8 cellular contexts compared by ENCODE assay signal in the genomic region with DNA sequence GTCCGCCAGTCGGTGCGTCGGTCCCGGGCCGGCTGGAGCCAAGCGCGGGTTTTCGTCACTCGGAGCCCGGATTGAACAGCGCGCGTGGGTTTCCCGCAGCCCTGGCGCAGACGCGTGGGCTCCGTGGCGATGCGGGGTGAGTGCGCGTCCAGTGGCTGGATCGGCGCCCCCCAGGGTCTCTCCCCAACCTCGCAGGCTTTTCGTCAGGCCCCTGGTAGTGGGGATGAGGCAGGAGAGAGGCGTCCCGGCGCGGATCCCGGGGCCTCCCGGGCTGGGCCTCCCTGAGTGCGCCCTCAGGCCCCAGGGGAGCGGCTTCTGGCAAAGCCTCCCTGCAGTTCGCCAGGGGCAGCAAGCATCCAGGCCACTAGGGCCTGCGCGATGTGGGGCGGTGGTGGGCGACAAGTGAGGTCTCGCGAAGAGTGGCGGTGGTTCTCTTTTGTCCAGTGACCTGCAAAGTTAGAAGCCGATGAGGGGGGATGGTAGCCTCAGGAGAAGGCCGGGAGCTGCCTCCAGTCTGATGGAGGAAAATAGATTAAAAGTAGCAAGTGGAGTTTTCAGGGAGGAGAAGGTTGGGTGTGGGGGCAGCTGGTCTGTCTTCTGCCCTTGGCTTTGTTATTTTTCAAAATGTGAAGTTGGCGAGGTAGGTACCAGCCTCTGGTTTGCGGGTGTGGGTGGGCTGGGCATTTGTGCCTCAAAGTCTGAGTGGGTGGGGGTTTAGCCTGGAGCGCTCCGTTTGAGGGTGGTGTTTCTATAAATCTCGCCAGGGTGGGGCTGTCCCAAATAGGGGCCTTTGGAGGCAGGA. TPM values are rescaled to one million over a fixed set of nuclear protein-coding genes. Genes with fewer than 3 reads are reported as not detected.
A peak's percentile ranks its signal among the peaks of the same experiment; 100 is the strongest.
DNase-seq lines count a peak whose midpoint lies in the region; ATAC-seq and TF ChIP-seq lines count a peak whose summit lies in the region.

No MANE protein-coding gene starts in this region.

- TF ChIP-seq CTCF in RWPE1 (conservative IDR thresholded peaks at IDR 0.05; ENCODE audit: low read depth) (no peak), fibroblast of mammary gland (conservative IDR thresholded peaks at IDR 0.05; ENCODE audit: control insufficient read depth, insufficient read depth, low read depth, low read length) (no peak)

- no peak overlapping the region for H2BK5ac ChIP-seq in trophoblast cell (ENCODE audit: low read depth, low read length, poor library complexity)

- H3K27ac ChIP-seq in RWPE1 = peak overlapping the region; percentile 3; the same call in 1 of the 2 replicates
- H3K27ac ChIP-seq in trophoblast cell (ENCODE audit: low read depth, low read length) = no peak overlapping the region
- no peak overlapping the region for H3K27ac ChIP-seq in substantia nigra (ENCODE audit: low read depth, low read length, poor library complexity, severe bottlenecking)

- H2AK5ac ChIP-seq in trophoblast cell (ENCODE audit: low read length) = no peak overlapping the region

- no peak overlapping the region for H2BK12ac ChIP-seq in trophoblast cell (ENCODE audit: low read length)

- H2BK120ac ChIP-seq in trophoblast cell (ENCODE audit: insufficient read depth, low read length, poor library complexity) = no peak overlapping the region

- CTCF ChIA-PET in RWPE1 (lab: Yijun Ruan, JAX) = interaction anchor here (0.7 kb wide), 1 partner anchor 64 kb away, joined by 3 read pairs; no protein-coding TSS in a partner anchor

- POLR2A ChIA-PET in RWPE1 (lab: Yijun Ruan, JAX; ENCODE audit: low non-redundant PET) = no interaction called here

- H3K79me1 ChIP-seq in trophoblast cell (ENCODE audit: low read length) = no peaks in the 10 kb centered on the region

- no peaks in the 10 kb centered on the region for H3K36me3 ChIP-seq in ES-I3 (ENCODE audit: insufficient read depth, low read length)
- no peaks in the 10 kb centered on the region for H3K36me3 ChIP-seq in trophoblast cell (ENCODE audit: control insufficient read depth in 1 of 2, insufficient read depth in 2 of 2, low read length in 2 of 2)

- H3K9me3 ChIP-seq in ES-I3 (ENCODE audit: control insufficient read depth, insufficient read depth, low read length) (peaks cover 8% of the 10 kb centered on the region), trophoblast cell (ENCODE audit: insufficient read depth, low read depth, low read length) (peaks cover 12% of the 10 kb centered on the region)

- no CpG with 5 or more reads among the region's 50 CpGs for WGBS in trophoblast cell (ENCODE audit: extremely low coverage, insufficient coverage, insufficient read length)

- H3K18ac ChIP-seq in trophoblast cell (ENCODE audit: low read length) = no peak overlapping the region

- no peak overlapping the region for H4K8ac ChIP-seq in trophoblast cell (ENCODE audit: low read depth, low read length)

- no peak overlapping the region for H4K91ac ChIP-seq in trophoblast cell (ENCODE audit: low read depth, low read length)

- peak overlapping the region; percentile 43 for H2AFZ ChIP-seq in trophoblast cell (ENCODE audit: insufficient read depth, low read length, poor library complexity)

- no peak for ATAC-seq in HG03378 (IDR thresholded peaks at IDR 0.05; ENCODE audit: unreplicated experiment)

- peak overlapping the region; percentile 37 for H3K4me2 ChIP-seq in trophoblast cell (ENCODE audit: low read length)

- no peak overlapping the region for H4K12ac ChIP-seq in trophoblast cell (ENCODE audit: low read depth, low read length)

- H3K4me1 ChIP-seq in ES-I3 (ENCODE audit: insufficient read depth, low read length) (no peaks in the 10 kb centered on the region), trophoblast cell (ENCODE audit: control insufficient read depth in 1 of 2, insufficient read depth in 2 of 2, low read length in 2 of 2) (peaks cover 3 to 11% of the 10 kb centered on the region in 2 experiments)

- no peak overlapping the region for H3K23ac ChIP-seq in trophoblast cell (ENCODE audit: low read length)

- no peak overlapping the region for H3K4ac ChIP-seq in trophoblast cell (ENCODE audit: low read depth, low read length)

- H3K4me3 ChIP-seq in fibroblast of mammary gland (ENCODE audit: control insufficient read depth, low read depth, low read length) (peak overlapping the region; percentile 61), trophoblast cell (ENCODE audit: low read depth, low read length) (no peak overlapping the region)

- peaks cover 33% of the 10 kb centered on the region for H3K27me3 ChIP-seq in trophoblast cell (ENCODE audit: insufficient read depth, low read length)

- no peak overlapping the region for H3K14ac ChIP-seq in trophoblast cell (ENCODE audit: low read length)

- peak overlapping the region; percentile 81; the same call in 1 of the 2 replicates for H3K9ac ChIP-seq in ES-I3 (ENCODE audit: low read depth, low read length)
- H3K9ac ChIP-seq in trophoblast cell (ENCODE audit: low read length) = no peak overlapping the region

- H3K79me2 ChIP-seq in trophoblast cell (ENCODE audit: control insufficient read depth, insufficient read depth, low read length, poor library complexity) = no peaks in the 10 kb centered on the region

- DNase-seq in RWPE1 (ENCODE audit: low spot score) = no peak
- DNase-seq in fibroblast of mammary gland (ENCODE audit: low read depth) = no peak
- DNase-seq in trophoblast cell = no peak
- no peak for DNase-seq in activated effector memory CD4-positive, alpha-beta T cell treated with Interleukin-2 at 50 U/mL for 16 hours
- DNase-seq in NCI-H1105 treated with DMSO at 0.1 percent for 48 hours (lab: John Stamatoyannopoulos, UW) = no peak
- DNase-seq in substantia nigra (lab: John Stamatoyannopoulos, UW) = no peak

RNA-seq across cellular contexts. Expression of a gene that starts 1.6 kb away (rescaled TPM):
- polyA plus RNA-seq in trophoblast cell (2013) = 0.37 and 0.42 TPM in 2 replicates
